ENCODE assay signal across 8 cellular contexts in genomic region chr19:33794578-33795369, GRCh38. TPM values are rescaled to one million over a fixed set of nuclear protein-coding genes. Genes with fewer than 3 reads are reported as not detected.
A peak's percentile ranks its signal among the peaks of the same experiment; 100 is the strongest.
DNase-seq lines count a peak whose midpoint lies in the region; ATAC-seq and TF ChIP-seq lines count a peak whose summit lies in the region.

No MANE protein-coding gene starts in this region.

- peak overlapping the region; percentile 75; the same call in 1 of the 2 replicates for H2AFZ ChIP-seq in Loucy (ENCODE audit: low read length)

- H3K4me1 ChIP-seq in Loucy (ENCODE audit: insufficient read depth, low read length, poor library complexity, severe bottlenecking) = peaks cover 11% of the 10 kb centered on the region
- peaks cover 0 to 8% of the 10 kb centered on the region in 2 donors for H3K4me1 ChIP-seq in duodenal mucosa (ENCODE audit: control insufficient read depth in 1 of 2, insufficient read depth in 2 of 2, low read length in 2 of 2)
- H3K4me1 ChIP-seq in mucosa of stomach (ENCODE audit: control insufficient read depth, insufficient read depth, low read length) = peaks cover 9% of the 10 kb centered on the region

- POLR2A ChIA-PET in AG04450 (lab: Yijun Ruan, JAX) = interaction anchor here (0.7 kb wide), 1 partner anchor 9 kb away, joined by 3 read pairs; no protein-coding TSS in a partner anchor

- peak overlapping the region; percentile 75 for H3K4me2 ChIP-seq in Loucy (ENCODE audit: low read depth, low read length, poor library complexity, severe bottlenecking)

- ATAC-seq in HG03135 (IDR thresholded peaks at IDR 0.05; ENCODE audit: unreplicated experiment) = no peak

- H3K36me3 ChIP-seq in Loucy (ENCODE audit: insufficient read depth, low read length) = no peaks in the 10 kb centered on the region
- no peaks in the 10 kb centered on the region for H3K36me3 ChIP-seq in duodenal mucosa (ENCODE audit: control insufficient read depth in 1 of 2, insufficient read depth in 2 of 2, low read length in 2 of 2)
- H3K36me3 ChIP-seq in mucosa of stomach (ENCODE audit: control insufficient read depth, insufficient read depth, low read length) = no peaks in the 10 kb centered on the region

- H3K9ac ChIP-seq in Loucy (ENCODE audit: low read depth, low read length, poor library complexity, severe bottlenecking) (peak overlapping the region; percentile 80), duodenal mucosa (ENCODE audit: low read depth in 1 of 2, low read length in 2 of 2) (peak overlapping the region in 1 of 2 donors; percentile 43), mucosa of stomach (ENCODE audit: low read length) (peak overlapping the region; percentile 73)

- H4K20me1 ChIP-seq in Loucy (ENCODE audit: insufficient read depth, low read length, poor library complexity, severe bottlenecking) = no peaks in the 10 kb centered on the region

- DNase-seq in AG04450 (ENCODE audit: low read depth, low spot score) = no peak
- no peak for DNase-seq in OCI-M2 (lab: John Stamatoyannopoulos, UW; ENCODE audit: unreplicated experiment)
- DNase-seq in ACHN = no peak
- DNase-seq in DMS53 (lab: John Stamatoyannopoulos, UW) = no peak

- CTCF ChIA-PET in AG04450 (lab: Charles Lee) = interaction anchor here (0.5 to 5.6 kb wide), 40 partner anchors 9 to 552 kb away, joined by 3 to 62 read pairs (median 4); no protein-coding TSS in a partner anchor

- H3K27ac ChIP-seq in AG04450 (ENCODE audit: low read depth, low read length) (peak overlapping the region; percentile 61), duodenal mucosa (ENCODE audit: low read depth, low read length) (peak overlapping the region; percentile 89)

- peaks cover 8% of the 10 kb centered on the region for H3K79me2 ChIP-seq in Loucy (ENCODE audit: insufficient read depth, low read length)

- H3K4me3 ChIP-seq in AG04450 (ENCODE audit: low read depth, low read length) (peak overlapping the region; percentile 70), Loucy (ENCODE audit: low read length, poor library complexity, severe bottlenecking) (peak overlapping the region; percentile 77), duodenal mucosa (ENCODE audit: low read depth in 1 of 2, low read length in 2 of 2) (peak overlapping the region; percentile 29 to 68), mucosa of stomach (ENCODE audit: low read length) (peak overlapping the region; percentile 22)

- no peaks in the 10 kb centered on the region for H3F3A ChIP-seq in Loucy (ENCODE audit: low read depth)

- no peak for TF ChIP-seq CTCF in AG04450 (IDR thresholded peaks at IDR 0.05; ENCODE audit: low read depth, low read length)
- no peak for TF ChIP-seq CTCF in Loucy (conservative IDR thresholded peaks at IDR 0.05; ENCODE audit: low read length)

- in situ Hi-C loops in ACHN (cut with HindIII; ENCODE audit: low pct_ligation_motif_present, low pct_unique_long_range_greater_than_20kb, low sequenced_read_pairs) = no loop called here

- no peaks in the 10 kb centered on the region; the same call in 1 of the 2 replicates for H3K9me3 ChIP-seq in AG04450 (ENCODE audit: control insufficient read depth, insufficient read depth, low read length)
- no peaks in the 10 kb centered on the region for H3K9me3 ChIP-seq in Loucy (ENCODE audit: insufficient read depth, low read depth, low read length)
- H3K9me3 ChIP-seq in duodenal mucosa (ENCODE audit: control insufficient read depth in 1 of 2, low read length in 2 of 2) = no peaks in the 10 kb centered on the region
- no peaks in the 10 kb centered on the region for H3K9me3 ChIP-seq in mucosa of stomach (ENCODE audit: control insufficient read depth, low read length)

- H3K9me2 ChIP-seq in Loucy (replicated peaks; ENCODE audit: low read depth, low read length) = no peaks in the 10 kb centered on the region

- peaks cover 8% of the 10 kb centered on the region for H3K27me3 ChIP-seq in AG04450 (ENCODE audit: control insufficient read depth, insufficient read depth, low read length)
- H3K27me3 ChIP-seq in Loucy (ENCODE audit: insufficient read depth, low read length, poor library complexity, severe bottlenecking) = no peaks in the 10 kb centered on the region
- H3K27me3 ChIP-seq in duodenal mucosa (ENCODE audit: control insufficient read depth in 1 of 2, insufficient read depth in 2 of 2, low read length in 2 of 2) = peaks cover 4 to 13% of the 10 kb centered on the region in 2 donors
- H3K27me3 ChIP-seq in mucosa of stomach (ENCODE audit: control insufficient read depth, insufficient read depth, low read length) = no peaks in the 10 kb centered on the region

RNA-seq across cellular contexts. Expression of gene KCTD15, which starts 1.9 kb away (rescaled TPM):
- 15.6 and 19.7 TPM in 2 replicates for polyA plus RNA-seq in AG04450 (2011; rRNA removed)
- 11.2 and 11.3 TPM in 2 replicates for polyA minus RNA-seq in AG04450 (2011; rRNA and poly(A)+ RNA removed)

Comparison
In these comparisons a context has a peak if more than half of its experiments do, and no peak if none do; other contexts are left out.
1. H3K4me3 ChIP-seq: peak in every context shown above with its lines; median percentile 77 in Loucy; 70 in AG04450; 48 in duodenal mucosa; 22 in mucosa of stomach.